Comparison of ENCODE assay signal across 28 cellular contexts in genomic region chr20:36582821-36583220, GRCh38. TPM values are rescaled to one million over a fixed set of nuclear protein-coding genes. Genes with fewer than 3 reads are reported as not detected.
DNase-seq lines count a peak whose midpoint lies in the region; ATAC-seq and TF ChIP-seq lines count a peak whose summit lies in the region.
"Had no signal": no experiment of that assay in that cellular context is flagged by ENCODE, and none has a peak within 500 bp of the region (broad histone marks: within the 10 kb centered on the region; RNA-seq: fewer than 3 reads in every experiment).

No MANE protein-coding gene starts in this region.

- peaks cover 24% of the 10 kb centered on the region for H3K4me1 Mint-ChIP-seq in T-helper 2 cell treated with Interferon-gamma antibody and Interleukin-4, amounts not matched to agents 5 μg/mL and 100 μg/mL, for 36 hours (ENCODE audit: low read depth)
- H3K4me1 Mint-ChIP-seq in CD4-positive, CD25-positive, alpha-beta regulatory T cell = peaks cover 5 to 42% (median 25%) of the 10 kb centered on the region in 4 donors
- peaks cover 29% of the 10 kb centered on the region for H3K4me1 Mint-ChIP-seq in activated CD4-positive, alpha-beta memory T cell treated with anti-CD3 and anti-CD28 coated beads for 36 hours (ENCODE audit: low read depth)

- no peak for TF ChIP-seq CTCF in transverse colon (IDR thresholded peaks at IDR 0.05)

- WGBS in transverse colon (ENCODE audit: low coverage in 1 of 2), 2 donors = 83 to 92% methylated on average over 4 of the region's 4 CpGs

- intact Hi-C loops in activated CD4-positive, alpha-beta memory T cell treated with anti-CD3 and anti-CD28 coated beads for 36 hours (cut with micrococcal nuclease) = loop anchor here (1.0 kb wide), 1 partner anchor 11 kb away; no protein-coding TSS in a partner anchor
- intact Hi-C loops in transverse colon (cut with DNase I; ENCODE audit: low total_unique reads) = no loop called here

- in situ Hi-C loops in transverse colon (cut with MboI; ENCODE audit: low pct_ligation_motif_present in 1 of 4, low pct_unique_long_range_greater_than_20kb in 1 of 4, low sequenced_read_pairs in 3 of 4) = no loop called here

- POLR2A ChIA-PET in activated CD4-positive, alpha-beta memory T cell treated with anti-CD3 and anti-CD28 coated beads for 36 hours (lab: Charles Lee) = interaction anchor here (0.6 to 1.6 kb wide), 2 partner anchors 8 to 13 kb away, joined by 3 read pairs; no protein-coding TSS in a partner anchor

- no peaks in the 10 kb centered on the region for H3K27me3 ChIP-seq in CD4-positive, CD25-positive, alpha-beta regulatory T cell (ENCODE audit: control insufficient read depth, insufficient read depth, low read length)
- no peaks in the 10 kb centered on the region for H3K27me3 ChIP-seq in effector memory CD4-positive, alpha-beta T cell (replicated peaks; ENCODE audit: control insufficient read depth, insufficient read depth, low read length, poor library complexity, severe bottlenecking)
- no peaks in the 10 kb centered on the region for H3K27me3 ChIP-seq in transverse colon
- H3K27me3 ChIP-seq: MG63, pancreas, spleen, thyroid gland had no signal

- peak overlapping the region; percentile 57 for H3K27ac ChIP-seq in CD4-positive, CD25-positive, alpha-beta regulatory T cell (ENCODE audit: insufficient read depth, low read length, poor library complexity, severe bottlenecking)
- peak overlapping the region; percentile 7 for H3K27ac ChIP-seq in effector memory CD4-positive, alpha-beta T cell (ENCODE audit: insufficient read depth, low read length, poor library complexity, severe bottlenecking)
- H3K27ac ChIP-seq in transverse colon = no peak overlapping the region
- H3K27ac ChIP-seq: left ventricle myocardium inferior, pancreas, thyroid gland had no signal

- no peak for DNase-seq in T-helper 2 cell treated with Interferon-gamma antibody and Interleukin-4, amounts not matched to agents 5 μg/mL and 100 μg/mL, for 36 hours (ENCODE audit: low spot score)
- DNase-seq in T-helper 2 cell (no peak), transverse colon (no peak)
- no peak for DNase-seq in CD4-positive, CD25-positive, alpha-beta regulatory T cell
- DNase-seq in activated CD4-positive, alpha-beta memory T cell treated with anti-CD3 and anti-CD28 coated beads for 36 hours = no peak
- DNase-seq in effector memory CD4-positive, alpha-beta T cell = no peak
- DNase-seq in stimulated activated CD4-positive, alpha-beta T cell treated with anti-CD3 and anti-CD28 coated beads, Interleukin-4, amount 100 ng/mL, for 24 hours = no peak
- DNase-seq: activated gamma-delta T cell treated with Interleukin-2 at 50 U/mL for 16 hours; central memory CD4-positive, alpha-beta T cell; dermis blood vessel endothelial cell; DMS53; left ventricle myocardium inferior; MG63; midbrain; NCI-H1417 treated with DMSO at 0.1 percent for 48 hours; NCI-H2081 treated with DMSO at 0.1 percent for 48 hours; NCI-H446; NCI-H82; nephron progenitor cell; pancreas; spleen; stimulated activated CD4-positive, alpha-beta T cell treated with anti-CD3 and anti-CD28 coated beads, Interleukin-4, amount 100 ng/mL, for 1 hour; stimulated activated naive CD8-positive, alpha-beta T cell treated with anti-CD3 and anti-CD28 coated beads, Interleukin-15, amount 100 ng/mL, for 72 hours; thyroid gland had no signal

- H3K36me3 ChIP-seq in CD4-positive, CD25-positive, alpha-beta regulatory T cell (ENCODE audit: control insufficient read depth, insufficient read depth, low read length) = peaks cover 32% of the 10 kb centered on the region
- peaks cover 25% of the 10 kb centered on the region for H3K36me3 ChIP-seq in effector memory CD4-positive, alpha-beta T cell (ENCODE audit: control insufficient read depth, insufficient read depth, low read length)
- H3K36me3 ChIP-seq in transverse colon = peaks cover 0 to 15% (median 0%) of the 10 kb centered on the region in 4 donors

- peak overlapping the region; percentile 42 for H3K4me3 Mint-ChIP-seq in T-helper 2 cell treated with Interferon-gamma antibody and Interleukin-4, amounts not matched to agents 5 μg/mL and 100 μg/mL, for 36 hours
- peak overlapping the region in 3 of 4 donors; percentile 22 to 63 (median 25) for H3K4me3 Mint-ChIP-seq in CD4-positive, CD25-positive, alpha-beta regulatory T cell
- H3K4me3 Mint-ChIP-seq in activated CD4-positive, alpha-beta memory T cell treated with anti-CD3 and anti-CD28 coated beads for 36 hours = no peak overlapping the region
- H3K4me3 Mint-ChIP-seq: nephron progenitor cell had no signal

- no peak for TF ChIP-seq POLR2A in transverse colon (IDR thresholded peaks at IDR 0.05)

- peaks cover 3% of the 10 kb centered on the region for H3K4me1 ChIP-seq in CD4-positive, CD25-positive, alpha-beta regulatory T cell (ENCODE audit: control insufficient read depth, insufficient read depth, low read length, poor library complexity, severe bottlenecking)
- H3K4me1 ChIP-seq in effector memory CD4-positive, alpha-beta T cell (ENCODE audit: control insufficient read depth, insufficient read depth, low read length, poor library complexity, severe bottlenecking) = peaks cover 3% of the 10 kb centered on the region
- H3K4me1 ChIP-seq in transverse colon = no peaks in the 10 kb centered on the region
- H3K4me1 ChIP-seq: pancreas, thyroid gland had no signal

- no peaks in the 10 kb centered on the region for H3K27me3 Mint-ChIP-seq in T-helper 2 cell treated with Interferon-gamma antibody and Interleukin-4, amounts not matched to agents 5 μg/mL and 100 μg/mL, for 36 hours (ENCODE audit: low read depth)
- H3K27me3 Mint-ChIP-seq in CD4-positive, CD25-positive, alpha-beta regulatory T cell = no peaks in the 10 kb centered on the region
- H3K27me3 Mint-ChIP-seq in activated CD4-positive, alpha-beta memory T cell treated with anti-CD3 and anti-CD28 coated beads for 36 hours = no peaks in the 10 kb centered on the region
- H3K27me3 Mint-ChIP-seq: stimulated activated naive CD8-positive, alpha-beta T cell treated with anti-CD3 and anti-CD28 coated beads, Interleukin-15, amount 100 ng/mL, for 72 hours had no signal

- H3K9me3 ChIP-seq in CD4-positive, CD25-positive, alpha-beta regulatory T cell (ENCODE audit: control insufficient read depth in 2 of 2, low read length in 2 of 2) = no peaks in the 10 kb centered on the region
- H3K9me3 ChIP-seq in effector memory CD4-positive, alpha-beta T cell (ENCODE audit: control insufficient read depth, low read length) = no peaks in the 10 kb centered on the region
- H3K9me3 ChIP-seq in transverse colon = no peaks in the 10 kb centered on the region
- H3K9me3 ChIP-seq: left ventricle myocardium inferior, MG63, pancreas, spleen, thyroid gland had no signal

- peaks cover 46% of the 10 kb centered on the region for H3K36me3 Mint-ChIP-seq in T-helper 2 cell treated with Interferon-gamma antibody and Interleukin-4, amounts not matched to agents 5 μg/mL and 100 μg/mL, for 36 hours (ENCODE audit: low read depth)
- H3K36me3 Mint-ChIP-seq in CD4-positive, CD25-positive, alpha-beta regulatory T cell = peaks cover 25% of the 10 kb centered on the region
- peaks cover 43% of the 10 kb centered on the region for H3K36me3 Mint-ChIP-seq in activated CD4-positive, alpha-beta memory T cell treated with anti-CD3 and anti-CD28 coated beads for 36 hours

- no peak for TF ChIP-seq EP300 in transverse colon (IDR thresholded peaks at IDR 0.05; ENCODE audit: low read depth)

- H3K27ac Mint-ChIP-seq in T-helper 2 cell treated with Interferon-gamma antibody and Interleukin-4, amounts not matched to agents 5 μg/mL and 100 μg/mL, for 36 hours = peak overlapping the region; percentile 83
- peak overlapping the region; percentile 84 to 88 (median 87) for H3K27ac Mint-ChIP-seq in CD4-positive, CD25-positive, alpha-beta regulatory T cell
- peak overlapping the region; percentile 84 for H3K27ac Mint-ChIP-seq in activated CD4-positive, alpha-beta memory T cell treated with anti-CD3 and anti-CD28 coated beads for 36 hours
- H3K27ac Mint-ChIP-seq: nephron progenitor cell had no signal

- ATAC-seq in CD4-positive, CD25-positive, alpha-beta regulatory T cell (ENCODE audit: low read depth in 2 of 2) = no peak
- ATAC-seq in GM21381 (IDR thresholded peaks at IDR 0.05; ENCODE audit: unreplicated experiment) = no peak
- ATAC-seq: K562, pancreas, Right ventricle myocardium inferior had no signal

- no peaks in the 10 kb centered on the region for H3K9me3 Mint-ChIP-seq in T-helper 2 cell treated with Interferon-gamma antibody and Interleukin-4, amounts not matched to agents 5 μg/mL and 100 μg/mL, for 36 hours
- no peaks in the 10 kb centered on the region for H3K9me3 Mint-ChIP-seq in CD4-positive, CD25-positive, alpha-beta regulatory T cell
- H3K9me3 Mint-ChIP-seq in activated CD4-positive, alpha-beta memory T cell treated with anti-CD3 and anti-CD28 coated beads for 36 hours = no peaks in the 10 kb centered on the region
- H3K9me3 Mint-ChIP-seq: nephron progenitor cell; stimulated activated naive CD8-positive, alpha-beta T cell treated with anti-CD3 and anti-CD28 coated beads, Interleukin-15, amount 100 ng/mL, for 72 hours had no signal

- CTCF ChIA-PET in activated CD4-positive, alpha-beta memory T cell treated with anti-CD3 and anti-CD28 coated beads for 36 hours (lab: Charles Lee) = no interaction called here

- no peak overlapping the region for H3K4me3 ChIP-seq in CD4-positive, CD25-positive, alpha-beta regulatory T cell (ENCODE audit: low read depth, low read length)
- H3K4me3 ChIP-seq in effector memory CD4-positive, alpha-beta T cell (ENCODE audit: insufficient read depth, low read depth, low read length, poor library complexity, severe bottlenecking) = no peak overlapping the region
- no peak overlapping the region for H3K4me3 ChIP-seq in transverse colon
- H3K4me3 ChIP-seq: K562, left ventricle myocardium inferior, MG63, pancreas, spleen, thyroid gland had no signal

RNA-seq across cellular contexts. Expression of gene TGIF2, which starts 9.4 kb away (rescaled TPM):
- 38.9 TPM for total RNA-seq in CD4-positive, CD25-positive, alpha-beta regulatory T cell
- 10 to 100 TPM; 19.4 to 27.7 (median 24.1) TPM for polyA plus RNA-seq in CD4-positive, CD25-positive, alpha-beta regulatory T cell
- total RNA-seq in activated CD4-positive, alpha-beta memory T cell treated with anti-CD3 and anti-CD28 coated beads for 36 hours = 10 to 100 TPM; 39.7 to 43.0 TPM
- total RNA-seq in transverse colon = 100 to 1,000 TPM in 1 of 4 donors, 1 to 10 TPM in 2, under 1 TPM in 1; 0.75 to 130 (median 3.9) TPM

RNA-seq across cellular contexts. Expression of gene RAB5IF, which starts 22.8 kb away (rescaled TPM):
- total RNA-seq in CD4-positive, CD25-positive, alpha-beta regulatory T cell = 75.8 TPM
- 100 to 1,000 TPM; 199 to 248 (median 214) TPM for polyA plus RNA-seq in CD4-positive, CD25-positive, alpha-beta regulatory T cell
- 100 to 1,000 TPM; 113 to 114 TPM for total RNA-seq in activated CD4-positive, alpha-beta memory T cell treated with anti-CD3 and anti-CD28 coated beads for 36 hours
- 100 to 1,000 TPM in 2 of 4 donors, 10 to 100 TPM in 2; 42.2 to 136 (median 102) TPM for total RNA-seq in transverse colon

RNA-seq across cellular contexts. Expression of gene MYL9, which starts 41.5 kb away (rescaled TPM):
- 7.7 TPM for total RNA-seq in CD4-positive, CD25-positive, alpha-beta regulatory T cell
- not detected for polyA plus RNA-seq in CD4-positive, CD25-positive, alpha-beta regulatory T cell
- under 1 TPM; 0.12 to 0.29 TPM for total RNA-seq in activated CD4-positive, alpha-beta memory T cell treated with anti-CD3 and anti-CD28 coated beads for 36 hours
- total RNA-seq in transverse colon = 100 to 1,000 TPM; 156 to 974 (median 332) TPM
- total RNA-seq: OCI-LY7 had no signal

Comparison
In these comparisons a context has a peak if more than half of its experiments do, and no peak if none do; other contexts are left out.
1. H3K27ac ChIP-seq: peak in CD4-positive, CD25-positive, alpha-beta regulatory T cell (single experiment) and effector memory CD4-positive, alpha-beta T cell (single experiment); none in transverse colon (0 of 4).
2. RNA of gene MYL9, which starts 41.5 kb away (total RNA-seq): 156 to 974 TPM in transverse colon; 7.7 TPM in CD4-positive, CD25-positive, alpha-beta regulatory T cell (single experiment) and 0.12 to 0.29 TPM in activated CD4-positive, alpha-beta memory T cell treated with anti-CD3 and anti-CD28 coated beads for 36 hours; every median in the first group is over 10 times any median in the second.
3. Peak in every context shown above with its lines, with median percentiles within 50 percentile points of each other: H3K27ac Mint-ChIP-seq.